In the genomic region with DNA sequence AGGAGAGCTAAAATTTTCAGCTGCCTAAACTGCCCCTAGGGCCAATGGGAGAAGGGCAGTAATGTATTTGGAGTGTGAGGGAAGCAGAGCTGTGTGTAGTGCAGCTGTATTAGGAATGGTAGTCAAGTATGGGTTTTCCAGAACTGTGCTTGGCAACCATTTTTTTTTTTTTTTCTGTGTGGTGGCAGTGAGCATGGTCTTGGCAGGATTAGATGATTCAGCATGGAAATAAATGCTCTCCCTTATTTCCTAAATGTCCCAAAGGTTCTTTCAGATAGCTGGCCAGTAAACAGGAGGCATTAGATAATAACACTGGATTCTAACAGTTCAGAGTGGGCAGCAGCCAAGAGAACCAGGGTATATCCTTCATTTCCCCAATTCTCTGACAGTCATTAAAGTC, we compare ENCODE assay signal across 1 cellular context.
TF ChIP-seq lines count a peak whose summit lies in the region.

No MANE protein-coding gene starts in this region.

TF ChIP-seq in H1, 55 proteins besides CTCF, POLR2A, EP300 and RAD21 (continued from another document):
- TF ChIP-seq, protein P1, sequence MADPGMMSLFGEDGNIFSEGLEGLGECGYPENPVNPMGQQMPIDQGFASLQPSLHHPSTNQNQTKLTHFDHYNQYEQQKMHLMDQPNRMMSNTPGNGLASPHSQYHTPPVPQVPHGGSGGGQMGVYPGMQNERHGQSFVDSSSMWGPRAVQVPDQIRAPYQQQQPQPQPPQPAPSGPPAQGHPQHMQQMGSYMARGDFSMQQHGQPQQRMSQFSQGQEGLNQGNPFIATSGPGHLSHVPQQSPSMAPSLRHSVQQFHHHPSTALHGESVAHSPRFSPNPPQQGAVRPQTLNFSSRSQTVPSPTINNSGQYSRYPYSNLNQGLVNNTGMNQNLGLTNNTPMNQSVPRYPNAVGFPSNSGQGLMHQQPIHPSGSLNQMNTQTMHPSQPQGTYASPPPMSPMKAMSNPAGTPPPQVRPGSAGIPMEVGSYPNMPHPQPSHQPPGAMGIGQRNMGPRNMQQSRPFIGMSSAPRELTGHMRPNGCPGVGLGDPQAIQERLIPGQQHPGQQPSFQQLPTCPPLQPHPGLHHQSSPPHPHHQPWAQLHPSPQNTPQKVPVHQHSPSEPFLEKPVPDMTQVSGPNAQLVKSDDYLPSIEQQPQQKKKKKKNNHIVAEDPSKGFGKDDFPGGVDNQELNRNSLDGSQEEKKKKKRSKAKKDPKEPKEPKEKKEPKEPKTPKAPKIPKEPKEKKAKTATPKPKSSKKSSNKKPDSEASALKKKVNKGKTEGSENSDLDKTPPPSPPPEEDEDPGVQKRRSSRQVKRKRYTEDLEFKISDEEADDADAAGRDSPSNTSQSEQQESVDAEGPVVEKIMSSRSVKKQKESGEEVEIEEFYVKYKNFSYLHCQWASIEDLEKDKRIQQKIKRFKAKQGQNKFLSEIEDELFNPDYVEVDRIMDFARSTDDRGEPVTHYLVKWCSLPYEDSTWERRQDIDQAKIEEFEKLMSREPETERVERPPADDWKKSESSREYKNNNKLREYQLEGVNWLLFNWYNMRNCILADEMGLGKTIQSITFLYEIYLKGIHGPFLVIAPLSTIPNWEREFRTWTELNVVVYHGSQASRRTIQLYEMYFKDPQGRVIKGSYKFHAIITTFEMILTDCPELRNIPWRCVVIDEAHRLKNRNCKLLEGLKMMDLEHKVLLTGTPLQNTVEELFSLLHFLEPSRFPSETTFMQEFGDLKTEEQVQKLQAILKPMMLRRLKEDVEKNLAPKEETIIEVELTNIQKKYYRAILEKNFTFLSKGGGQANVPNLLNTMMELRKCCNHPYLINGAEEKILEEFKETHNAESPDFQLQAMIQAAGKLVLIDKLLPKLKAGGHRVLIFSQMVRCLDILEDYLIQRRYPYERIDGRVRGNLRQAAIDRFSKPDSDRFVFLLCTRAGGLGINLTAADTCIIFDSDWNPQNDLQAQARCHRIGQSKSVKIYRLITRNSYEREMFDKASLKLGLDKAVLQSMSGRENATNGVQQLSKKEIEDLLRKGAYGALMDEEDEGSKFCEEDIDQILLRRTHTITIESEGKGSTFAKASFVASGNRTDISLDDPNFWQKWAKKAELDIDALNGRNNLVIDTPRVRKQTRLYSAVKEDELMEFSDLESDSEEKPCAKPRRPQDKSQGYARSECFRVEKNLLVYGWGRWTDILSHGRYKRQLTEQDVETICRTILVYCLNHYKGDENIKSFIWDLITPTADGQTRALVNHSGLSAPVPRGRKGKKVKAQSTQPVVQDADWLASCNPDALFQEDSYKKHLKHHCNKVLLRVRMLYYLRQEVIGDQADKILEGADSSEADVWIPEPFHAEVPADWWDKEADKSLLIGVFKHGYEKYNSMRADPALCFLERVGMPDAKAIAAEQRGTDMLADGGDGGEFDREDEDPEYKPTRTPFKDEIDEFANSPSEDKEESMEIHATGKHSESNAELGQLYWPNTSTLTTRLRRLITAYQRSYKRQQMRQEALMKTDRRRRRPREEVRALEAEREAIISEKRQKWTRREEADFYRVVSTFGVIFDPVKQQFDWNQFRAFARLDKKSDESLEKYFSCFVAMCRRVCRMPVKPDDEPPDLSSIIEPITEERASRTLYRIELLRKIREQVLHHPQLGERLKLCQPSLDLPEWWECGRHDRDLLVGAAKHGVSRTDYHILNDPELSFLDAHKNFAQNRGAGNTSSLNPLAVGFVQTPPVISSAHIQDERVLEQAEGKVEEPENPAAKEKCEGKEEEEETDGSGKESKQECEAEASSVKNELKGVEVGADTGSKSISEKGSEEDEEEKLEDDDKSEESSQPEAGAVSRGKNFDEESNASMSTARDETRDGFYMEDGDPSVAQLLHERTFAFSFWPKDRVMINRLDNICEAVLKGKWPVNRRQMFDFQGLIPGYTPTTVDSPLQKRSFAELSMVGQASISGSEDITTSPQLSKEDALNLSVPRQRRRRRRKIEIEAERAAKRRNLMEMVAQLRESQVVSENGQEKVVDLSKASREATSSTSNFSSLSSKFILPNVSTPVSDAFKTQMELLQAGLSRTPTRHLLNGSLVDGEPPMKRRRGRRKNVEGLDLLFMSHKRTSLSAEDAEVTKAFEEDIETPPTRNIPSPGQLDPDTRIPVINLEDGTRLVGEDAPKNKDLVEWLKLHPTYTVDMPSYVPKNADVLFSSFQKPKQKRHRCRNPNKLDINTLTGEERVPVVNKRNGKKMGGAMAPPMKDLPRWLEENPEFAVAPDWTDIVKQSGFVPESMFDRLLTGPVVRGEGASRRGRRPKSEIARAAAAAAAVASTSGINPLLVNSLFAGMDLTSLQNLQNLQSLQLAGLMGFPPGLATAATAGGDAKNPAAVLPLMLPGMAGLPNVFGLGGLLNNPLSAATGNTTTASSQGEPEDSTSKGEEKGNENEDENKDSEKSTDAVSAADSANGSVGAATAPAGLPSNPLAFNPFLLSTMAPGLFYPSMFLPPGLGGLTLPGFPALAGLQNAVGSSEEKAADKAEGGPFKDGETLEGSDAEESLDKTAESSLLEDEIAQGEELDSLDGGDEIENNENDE (IDR thresholded peaks at IDR 0.05; ENCODE audit: insufficient replicate concordance, low read length): no peak
- TF ChIP-seq RXRA (IDR thresholded peaks at IDR 0.05; ENCODE audit: insufficient read depth, low read depth, low read length) (no peak), SIX5 (IDR thresholded peaks at IDR 0.05; ENCODE audit: low read depth, low read length) (no peak), TAF7 (optimal IDR thresholded peaks at IDR 0.05; ENCODE audit: borderline replicate concordance, low read depth, low read length) (no peak), SAP30 (IDR thresholded peaks at IDR 0.05; ENCODE audit: insufficient read depth, insufficient replicate concordance, low read length) (no peak), BCL11A (IDR thresholded peaks at IDR 0.05; ENCODE audit: low read depth in 2 of 2, low read length in 2 of 2) (no peak), TEAD4 (IDR thresholded peaks at IDR 0.05; ENCODE audit: low read depth, low read length) (no peak)
- TF ChIP-seq, protein P2, sequence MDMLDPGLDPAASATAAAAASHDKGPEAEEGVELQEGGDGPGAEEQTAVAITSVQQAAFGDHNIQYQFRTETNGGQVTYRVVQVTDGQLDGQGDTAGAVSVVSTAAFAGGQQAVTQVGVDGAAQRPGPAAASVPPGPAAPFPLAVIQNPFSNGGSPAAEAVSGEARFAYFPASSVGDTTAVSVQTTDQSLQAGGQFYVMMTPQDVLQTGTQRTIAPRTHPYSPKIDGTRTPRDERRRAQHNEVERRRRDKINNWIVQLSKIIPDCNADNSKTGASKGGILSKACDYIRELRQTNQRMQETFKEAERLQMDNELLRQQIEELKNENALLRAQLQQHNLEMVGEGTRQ (IDR thresholded peaks at IDR 0.05; ENCODE audit: low read length): no peak
